In genomic region chr3:69739204-69740102, GRCh38 we compare ENCODE assay signal across 8 cellular contexts. TPM values are rescaled to one million over a fixed set of nuclear protein-coding genes. Genes with fewer than 3 reads are reported as not detected.
DNase-seq lines count a peak whose midpoint lies in the region; ATAC-seq and TF ChIP-seq lines count a peak whose summit lies in the region.

TSS of gene MITF (plus strand) at chr3:69739464. CDS start at chr3:69739598, 134 bp downstream.

- WGBS in ectodermal cell, 2 experiments = 0% methylated on average over 81 of the region's 81 CpGs
- WGBS in right lobe of liver (ENCODE audit: insufficient coverage, low coverage, low lambda C conversion rate, missing lambda C conversion rate) = under 1% methylated on average over 41 of the region's 81 CpGs

- H3K36me3 ChIP-seq in ectodermal cell (ENCODE audit: control insufficient read depth, insufficient read depth, low read length) (no peaks in the 10 kb centered on the region), right lobe of liver (no peaks in the 10 kb centered on the region)

- H3K27me3 Mint-ChIP-seq in activated naive CD4-positive, alpha-beta T cell treated with anti-CD3 and anti-CD28 coated beads for 36 hours (ENCODE audit: low read depth) = peaks cover 45% of the 10 kb centered on the region

- CTCF ChIA-PET in activated naive CD4-positive, alpha-beta T cell treated with anti-CD3 and anti-CD28 coated beads for 36 hours (lab: Charles Lee) = interaction anchor here (0.6 kb wide), 1 partner anchor 79 kb away, joined by 3 read pairs; no protein-coding TSS in a partner anchor

- H3K4me1 Mint-ChIP-seq in activated naive CD4-positive, alpha-beta T cell treated with anti-CD3 and anti-CD28 coated beads for 36 hours (ENCODE audit: low read depth) = peaks cover 10% of the 10 kb centered on the region

- ATAC-seq in HG02759 (IDR thresholded peaks at IDR 0.05; ENCODE audit: unreplicated experiment) (peak; percentile 99), right lobe of liver (peak; percentile 99 to 100 (median 100))

- no peaks in the 10 kb centered on the region for H3K36me3 Mint-ChIP-seq in activated naive CD4-positive, alpha-beta T cell treated with anti-CD3 and anti-CD28 coated beads for 36 hours (ENCODE audit: low read depth)

- no peaks in the 10 kb centered on the region for H3K4me1 ChIP-seq in ectodermal cell (ENCODE audit: control insufficient read depth, insufficient read depth, low read length)
- no peaks in the 10 kb centered on the region for H3K4me1 ChIP-seq in right lobe of liver

- peak; percentile 54 for TF ChIP-seq POLR2A in right lobe of liver (IDR thresholded peaks at IDR 0.05)

- H3K4me3 ChIP-seq in ectodermal cell (ENCODE audit: insufficient read depth, low read depth, low read length) (peak within 1 kb of the TSS; percentile 66), right lobe of liver (peak within 1 kb of the TSS; percentile 67 to 92 (median 88))

- TF ChIP-seq CTCF in right lobe of liver (IDR thresholded peaks at IDR 0.05) = no peak

- no peak within 1 kb of the TSS for H3K27ac Mint-ChIP-seq in activated naive CD4-positive, alpha-beta T cell treated with anti-CD3 and anti-CD28 coated beads for 36 hours

- H3K9me3 ChIP-seq in ectodermal cell (ENCODE audit: control insufficient read depth, low read length) (no peaks in the 10 kb centered on the region), right lobe of liver (no peaks in the 10 kb centered on the region)

- DNase-seq in activated naive CD4-positive, alpha-beta T cell treated with anti-CD3 and anti-CD28 coated beads for 36 hours = peak; percentile 71
- no peak for DNase-seq in activated naive CD4-positive, alpha-beta T cell (lab: John Stamatoyannopoulos, UW)
- DNase-seq in NCI-H1105 treated with DMSO at 0.1 percent for 48 hours (lab: John Stamatoyannopoulos, UW) (peak; percentile 85), SW 1271 (lab: John Stamatoyannopoulos, UW) (peak; percentile 51 to 80), right lobe of liver (peak; percentile 95)
- DNase-seq in stimulated activated CD4-positive, alpha-beta T cell treated with anti-CD3 and anti-CD28 coated beads, Interleukin-4, amount 100 ng/mL, for 48 hours (ENCODE audit: low read depth in 2 of 2) = peak; percentile 34 to 41

- H3K4me3 Mint-ChIP-seq in activated naive CD4-positive, alpha-beta T cell treated with anti-CD3 and anti-CD28 coated beads for 36 hours = peak within 1 kb of the TSS; percentile 63

- no peak within 1 kb of the TSS for H3K27ac ChIP-seq in ectodermal cell (ENCODE audit: insufficient read depth, low read depth, low read length, poor library complexity, severe bottlenecking)
- H3K27ac ChIP-seq in right lobe of liver = peak within 1 kb of the TSS in 2 of 3 donors; percentile 52 to 73

- H3K9me3 Mint-ChIP-seq in activated naive CD4-positive, alpha-beta T cell treated with anti-CD3 and anti-CD28 coated beads for 36 hours = no peaks in the 10 kb centered on the region

- H3K27me3 ChIP-seq in ectodermal cell (ENCODE audit: control insufficient read depth, insufficient read depth, low read length, poor library complexity, severe bottlenecking) = peaks cover 67% of the 10 kb centered on the region
- no peaks in the 10 kb centered on the region for H3K27me3 ChIP-seq in right lobe of liver

- intact Hi-C loops in activated naive CD4-positive, alpha-beta T cell treated with anti-CD3 and anti-CD28 coated beads for 36 hours (cut with micrococcal nuclease) = no loop called here
- intact Hi-C loops in right lobe of liver (cut with DNase I) = no loop called here

RNA-seq across cellular contexts. Expression of gene MITF, which starts in this region (rescaled TPM):
- not detected for total RNA-seq in activated naive CD4-positive, alpha-beta T cell treated with anti-CD3 and anti-CD28 coated beads for 36 hours
- 0.50 TPM for polyA plus RNA-seq in ectodermal cell (2013, experiment 1 of 4)
- 0.32 TPM for polyA plus RNA-seq in ectodermal cell (2013, experiment 2 of 4)
- 1.5 TPM for polyA plus RNA-seq in ectodermal cell (2013, experiment 3 of 4)
- polyA plus RNA-seq in ectodermal cell (2013, experiment 4 of 4) = 0.89 TPM
- total RNA-seq in right lobe of liver = 1 to 10 TPM; 1.9 to 4.1 (median 3.8) TPM

Comparison
In these comparisons a context has a peak if more than half of its experiments do, and no peak if none do; other contexts are left out.
1. Peak in DNase-seq in activated naive CD4-positive, alpha-beta T cell treated with anti-CD3 and anti-CD28 coated beads for 36 hours; RNA of the gene not detected or under 1 TPM.
2. DNase-seq: peak in NCI-H1105 treated with DMSO at 0.1 percent for 48 hours (single experiment), SW 1271 (2 of 2), right lobe of liver (3 of 3) and stimulated activated CD4-positive, alpha-beta T cell treated with anti-CD3 and anti-CD28 coated beads, Interleukin-4, amount 100 ng/mL, for 48 hours (2 of 2); none in activated naive CD4-positive, alpha-beta T cell (0 of 4).